8 cellular contexts compared by ENCODE assay signal in the genomic region with DNA sequence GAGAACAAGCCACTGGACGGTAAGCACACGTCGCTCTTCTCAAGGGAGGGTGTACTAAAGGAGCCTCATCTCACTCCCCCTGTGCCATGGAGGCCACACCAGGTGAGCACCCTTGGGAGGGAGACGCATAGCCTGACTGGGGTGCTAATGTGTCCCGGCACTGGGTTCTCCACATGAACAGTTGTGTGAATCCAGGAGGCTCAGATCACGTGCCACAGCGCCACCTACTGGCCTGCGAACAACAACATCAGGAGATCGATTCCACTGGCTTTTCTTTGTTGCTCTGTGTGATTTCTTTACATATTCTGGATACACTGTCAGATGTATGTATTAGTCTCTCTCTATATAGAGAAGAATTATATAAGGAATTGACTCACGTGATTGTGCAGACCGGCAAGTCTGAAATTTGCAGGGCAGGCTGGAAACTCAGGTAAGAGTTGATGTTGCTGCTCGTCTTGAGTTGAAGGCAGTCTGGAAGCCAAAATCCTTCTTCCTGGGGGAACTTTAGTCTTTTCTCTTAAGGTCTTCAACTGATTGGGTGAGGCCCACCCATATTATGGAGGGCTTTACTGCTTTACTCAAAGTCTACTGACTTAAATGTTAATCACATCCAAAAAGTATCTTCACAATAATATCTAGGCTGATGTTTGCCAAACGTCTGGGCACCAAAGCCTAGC. TPM values are rescaled to one million over a fixed set of nuclear protein-coding genes. Genes with fewer than 3 reads are reported as not detected.
A peak's percentile ranks its signal among the peaks of the same experiment; 100 is the strongest.
DNase-seq lines count a peak whose midpoint lies in the region; ATAC-seq, FAIRE-seq and TF ChIP-seq lines count a peak whose summit lies in the region.
"Not testable (repeated sequence)": the region's sequence is repeated elsewhere in the genome, so short reads cannot be mapped to it uniquely, and the experiment has no call there.
"Had no signal": no experiment of that assay in that cellular context is flagged by ENCODE, and none has a peak within 500 bp of the region (broad histone marks: within the 10 kb centered on the region; RNA-seq: fewer than 3 reads in every experiment).

No MANE protein-coding gene starts in this region.

- TF ChIP-seq CTCF in smooth muscle cell (IDR thresholded peaks at IDR 0.05; ENCODE audit: borderline replicate concordance, insufficient read depth, poor library complexity, severe bottlenecking): peak; percentile 69

- POLR2A ChIA-PET in activated CD4-positive, alpha-beta T cell treated with anti-CD3 and anti-CD28 coated beads, Interleukin-2, amount 10 ng/mL, durations not matched to agents 7 days and 5 days (lab: Charles Lee): not testable (repeated sequence)

- 39% methylated on average over 13 of the region's 13 CpGs for WGBS in smooth muscle cell (ENCODE audit: low lambda C conversion rate)

- not testable (repeated sequence) for H3K4me3 Mint-ChIP-seq in activated CD4-positive, alpha-beta T cell treated with anti-CD3 and anti-CD28 coated beads, Interleukin-2, amount 10 ng/mL, durations not matched to agents 7 days and 5 days

- not testable (repeated sequence) for DNase-seq in GM12891 (ENCODE audit: insufficient read length, low spot score); smooth muscle cell (lab: John Stamatoyannopoulos, UW; ENCODE audit: unreplicated experiment)
- DNase-seq in NCI-H82 treated with DMSO at 0.1 percent for 48 hours (lab: John Stamatoyannopoulos, UW; ENCODE audit: unreplicated experiment) (peak; percentile 29), cerebellar cortex (ENCODE audit: low spot score) (peak; percentile 59), iris pigment epithelial cell (ENCODE audit: low read depth) (peak; percentile 17)
- DNase-seq in activated CD4-positive, alpha-beta T cell treated with anti-CD3 and anti-CD28 coated beads, Interleukin-2, amount 10 ng/mL, durations not matched to agents 7 days and 5 days: peak; percentile 61

- H3K4me2 ChIP-seq in smooth muscle cell: not testable (repeated sequence)

- not testable (repeated sequence) for H3K9me3 Mint-ChIP-seq in activated CD4-positive, alpha-beta T cell treated with anti-CD3 and anti-CD28 coated beads, Interleukin-2, amount 10 ng/mL, durations not matched to agents 7 days and 5 days

- H3K9ac ChIP-seq in smooth muscle cell (ENCODE audit: low read depth): not testable (repeated sequence)

- H3K27ac ChIP-seq in smooth muscle cell (ENCODE audit: low read depth): not testable (repeated sequence)

- H2AFZ ChIP-seq in smooth muscle cell (ENCODE audit: low read depth): not testable (repeated sequence)

- H3K9me3 ChIP-seq in smooth muscle cell (replicated peaks; ENCODE audit: low read depth): not testable (repeated sequence)

- H3K79me2 ChIP-seq in smooth muscle cell (ENCODE audit: low read depth): not testable (repeated sequence)

- H3K36me3 ChIP-seq in smooth muscle cell (ENCODE audit: low read depth): not testable (repeated sequence)

- FAIRE-seq in GM12891 (lab: Jason Lieb, UNC): peak; percentile 28

- H3K4me1 ChIP-seq in smooth muscle cell (ENCODE audit: low read depth): not testable (repeated sequence)

- H3K4me1 Mint-ChIP-seq in activated CD4-positive, alpha-beta T cell treated with anti-CD3 and anti-CD28 coated beads, Interleukin-2, amount 10 ng/mL, durations not matched to agents 7 days and 5 days: not testable (repeated sequence)

- not testable (repeated sequence) for H4K20me1 ChIP-seq in smooth muscle cell (ENCODE audit: low read depth)

- H3K36me3 Mint-ChIP-seq in activated CD4-positive, alpha-beta T cell treated with anti-CD3 and anti-CD28 coated beads, Interleukin-2, amount 10 ng/mL, durations not matched to agents 7 days and 5 days (ENCODE audit: low read depth): not testable (repeated sequence)

- not testable (repeated sequence) for H3K27me3 ChIP-seq in smooth muscle cell (ENCODE audit: low read depth)

- CTCF ChIA-PET in activated CD4-positive, alpha-beta T cell treated with anti-CD3 and anti-CD28 coated beads, Interleukin-2, amount 10 ng/mL, durations not matched to agents 7 days and 5 days (lab: Charles Lee): not testable (repeated sequence)

- not testable (repeated sequence) for TF ChIP-seq POLR2A in GM12891 (IDR thresholded peaks at IDR 0.05; ENCODE audit: low read depth, low read length)

- not testable (repeated sequence) for H3K27me3 Mint-ChIP-seq in activated CD4-positive, alpha-beta T cell treated with anti-CD3 and anti-CD28 coated beads, Interleukin-2, amount 10 ng/mL, durations not matched to agents 7 days and 5 days

- not testable (repeated sequence) for H3F3A ChIP-seq in smooth muscle cell (ENCODE audit: low read depth)

- not testable (repeated sequence) for H3K4me3 ChIP-seq in smooth muscle cell

- not testable (repeated sequence) for H3K27ac Mint-ChIP-seq in activated CD4-positive, alpha-beta T cell treated with anti-CD3 and anti-CD28 coated beads, Interleukin-2, amount 10 ng/mL, durations not matched to agents 7 days and 5 days

- peak; percentile 71 for ATAC-seq in HG03139 (IDR thresholded peaks at IDR 0.05; ENCODE audit: unreplicated experiment)

RNA-seq across cellular contexts. Expression of gene CLEC18B, which starts 8.9 kb away (rescaled TPM):
- polyA plus RNA-seq in GM12891 (2012; ENCODE audit: low read depth, missing spikeins): not detected
- 1 to 10 TPM; 1.4 to 1.9 TPM for total RNA-seq in activated CD4-positive, alpha-beta T cell treated with anti-CD3 and anti-CD28 coated beads, Interleukin-2, amount 10 ng/mL, durations not matched to agents 7 days and 5 days
- total RNA-seq in smooth muscle cell: 1.4 and 1.6 TPM in 2 replicates
- 0.87 and 2.9 TPM in 2 replicates for polyA plus RNA-seq in smooth muscle cell
- total RNA-seq: mononuclear cell had no signal

RNA-seq across cellular contexts. Expression of gene NPIPB15, which starts 54.1 kb away (rescaled TPM):
- polyA plus RNA-seq in GM12891 (2012; ENCODE audit: low read depth, missing spikeins): 1.1 TPM
- 1 to 10 TPM; 2.9 to 3.8 TPM for total RNA-seq in activated CD4-positive, alpha-beta T cell treated with anti-CD3 and anti-CD28 coated beads, Interleukin-2, amount 10 ng/mL, durations not matched to agents 7 days and 5 days
- 0.76 and 3.1 TPM in 2 replicates for total RNA-seq in smooth muscle cell
- 5.0 and 5.2 TPM in 2 replicates for polyA plus RNA-seq in smooth muscle cell
